ENCODE assay signal across 15 cellular contexts in the genomic region with DNA sequence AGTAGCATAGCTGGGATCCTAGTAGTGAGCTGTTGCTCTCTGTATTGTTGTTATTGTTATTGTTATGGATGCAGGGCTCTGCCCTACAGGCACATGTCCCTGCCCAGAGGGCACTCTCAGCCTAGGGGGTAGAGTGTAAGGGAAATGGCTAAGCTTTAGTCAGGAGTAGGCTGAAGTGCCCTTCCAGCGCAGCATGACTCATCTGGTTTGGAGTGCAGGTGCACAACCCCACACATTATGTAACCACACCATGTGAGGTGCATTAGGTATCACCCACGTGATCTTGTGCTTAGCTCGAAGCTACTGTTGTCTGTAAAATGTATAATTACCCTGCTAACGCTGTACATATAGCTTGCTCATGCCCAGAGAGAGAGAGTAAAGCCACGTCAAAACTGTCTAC. TPM values are rescaled to one million over a fixed set of nuclear protein-coding genes. Genes with fewer than 3 reads are reported as not detected.
A peak's percentile ranks its signal among the peaks of the same experiment; 100 is the strongest.
DNase-seq lines count a peak whose midpoint lies in the region; ATAC-seq, FAIRE-seq and TF ChIP-seq lines count a peak whose summit lies in the region.
"Had no signal": no experiment of that assay in that cellular context is flagged by ENCODE, and none has a peak within 500 bp of the region (broad histone marks: within the 10 kb centered on the region; RNA-seq: fewer than 3 reads in every experiment).

No MANE protein-coding gene starts in this region.

- TF ChIP-seq POLR2A in H54 (IDR thresholded peaks at IDR 0.05; ENCODE audit: low read depth, low read length) (no peak), esophagus squamous epithelium (IDR thresholded peaks at IDR 0.05) (no peak)

- DNase-seq in H54 (ENCODE audit: insufficient read length, low spot score) = peak; percentile 27
- DNase-seq in NCI-H128 (lab: John Stamatoyannopoulos, UW; ENCODE audit: unreplicated experiment) = peak; percentile 82
- peak; percentile 71 for DNase-seq in RWPE1 (ENCODE audit: low spot score)
- peak in 1 of 3 donors; percentile 29 for DNase-seq in mucosa of descending colon
- no peak for DNase-seq in epidermal melanocyte (ENCODE audit: insufficient read length, low spot score)
- DNase-seq in AG20443 (ENCODE audit: low spot score) = no peak
- no peak for DNase-seq in esophagus squamous epithelium (lab: John Stamatoyannopoulos, UW)
- DNase-seq: activated CD4-positive, alpha-beta T cell treated with anti-CD3 and anti-CD28 coated beads for 48 hours; activated naive CD4-positive, alpha-beta T cell treated with anti-CD3 and anti-CD28 coated beads for 36 hours; foreskin fibroblast; stimulated activated CD4-positive, alpha-beta T cell treated with anti-CD3 and anti-CD28 coated beads, Interleukin-15, amount 100 ng/mL, for 24 hours had no signal

- H3K27ac ChIP-seq in RWPE1 (no peak overlapping the region), esophagus squamous epithelium (no peak overlapping the region)
- H3K27ac ChIP-seq: neutrophil, SK-N-MC had no signal

- H3K27me3 ChIP-seq in esophagus squamous epithelium = no peaks in the 10 kb centered on the region
- H3K27me3 ChIP-seq: neutrophil had no signal

- CTCF ChIA-PET in RWPE1 (lab: Yijun Ruan, JAX) = interaction anchor here (0.6 to 1.2 kb wide), 2 partner anchors 49 to 116 kb away, joined by 4 to 5 read pairs; no protein-coding TSS in a partner anchor

- POLR2A ChIA-PET in RWPE1 (lab: Yijun Ruan, JAX; ENCODE audit: low non-redundant PET) = interaction anchor here (0.8 kb wide), 1 partner anchor 11 kb away, joined by 4 read pairs; no protein-coding TSS in a partner anchor

- H3K4me3 ChIP-seq in mucosa of descending colon (no peak overlapping the region), esophagus squamous epithelium (no peak overlapping the region)
- H3K4me3 ChIP-seq: SK-N-MC had no signal

- ATAC-seq in mucosa of descending colon = peak; percentile 87
- ATAC-seq: left lobe of liver had no signal

- H3K9me3 ChIP-seq in mucosa of descending colon = no peaks in the 10 kb centered on the region
- no peaks in the 10 kb centered on the region for H3K9me3 ChIP-seq in esophagus squamous epithelium
- H3K9me3 ChIP-seq: neutrophil had no signal

- H3K4me1 ChIP-seq in mucosa of descending colon (ENCODE audit: low read depth) (peaks cover 5% of the 10 kb centered on the region), esophagus squamous epithelium (peaks cover 0 to 5% (median 0%) of the 10 kb centered on the region in 3 donors)

- TF ChIP-seq CTCF in RWPE1 (conservative IDR thresholded peaks at IDR 0.05; ENCODE audit: low read depth) (no peak), mucosa of descending colon (IDR thresholded peaks at IDR 0.05) (no peak), esophagus squamous epithelium (IDR thresholded peaks at IDR 0.05) (no peak)

- 28 to 48% methylated on average over 5 of the region's 5 CpGs for WGBS in esophagus squamous epithelium, 2 donors

- H3K36me3 ChIP-seq in mucosa of descending colon (ENCODE audit: low read depth) (no peaks in the 10 kb centered on the region), esophagus squamous epithelium (no peaks in the 10 kb centered on the region)
- H3K36me3 ChIP-seq: neutrophil had no signal

- peak; percentile 95 for FAIRE-seq in H54 (lab: Jason Lieb, UNC)
- FAIRE-seq: D721Med had no signal

- intact Hi-C loops in mucosa of descending colon (cut with DNase I, micrococcal nuclease) = no loop called here
- intact Hi-C loops in esophagus squamous epithelium (cut with DNase I) = no loop called here

RNA-seq across cellular contexts. Expression of a gene that starts 48.3 kb away (rescaled TPM):
- total RNA-seq in mucosa of descending colon = 10 to 100 TPM; 26.4 to 28.6 (median 26.7) TPM
- 10 to 100 TPM; 28.0 to 40.4 (median 38.0) TPM for total RNA-seq in esophagus squamous epithelium

Comparison
In these comparisons a context has a peak if more than half of its experiments do, and no peak if none do; other contexts are left out.
1. DNase-seq: peak in H54 (single experiment), NCI-H128 (single experiment) and RWPE1 (single experiment); none in epidermal melanocyte (single experiment), AG20443 (single experiment) and esophagus squamous epithelium (single experiment).